Comparison of ENCODE assay signal across 1 cellular context in the genomic region with DNA sequence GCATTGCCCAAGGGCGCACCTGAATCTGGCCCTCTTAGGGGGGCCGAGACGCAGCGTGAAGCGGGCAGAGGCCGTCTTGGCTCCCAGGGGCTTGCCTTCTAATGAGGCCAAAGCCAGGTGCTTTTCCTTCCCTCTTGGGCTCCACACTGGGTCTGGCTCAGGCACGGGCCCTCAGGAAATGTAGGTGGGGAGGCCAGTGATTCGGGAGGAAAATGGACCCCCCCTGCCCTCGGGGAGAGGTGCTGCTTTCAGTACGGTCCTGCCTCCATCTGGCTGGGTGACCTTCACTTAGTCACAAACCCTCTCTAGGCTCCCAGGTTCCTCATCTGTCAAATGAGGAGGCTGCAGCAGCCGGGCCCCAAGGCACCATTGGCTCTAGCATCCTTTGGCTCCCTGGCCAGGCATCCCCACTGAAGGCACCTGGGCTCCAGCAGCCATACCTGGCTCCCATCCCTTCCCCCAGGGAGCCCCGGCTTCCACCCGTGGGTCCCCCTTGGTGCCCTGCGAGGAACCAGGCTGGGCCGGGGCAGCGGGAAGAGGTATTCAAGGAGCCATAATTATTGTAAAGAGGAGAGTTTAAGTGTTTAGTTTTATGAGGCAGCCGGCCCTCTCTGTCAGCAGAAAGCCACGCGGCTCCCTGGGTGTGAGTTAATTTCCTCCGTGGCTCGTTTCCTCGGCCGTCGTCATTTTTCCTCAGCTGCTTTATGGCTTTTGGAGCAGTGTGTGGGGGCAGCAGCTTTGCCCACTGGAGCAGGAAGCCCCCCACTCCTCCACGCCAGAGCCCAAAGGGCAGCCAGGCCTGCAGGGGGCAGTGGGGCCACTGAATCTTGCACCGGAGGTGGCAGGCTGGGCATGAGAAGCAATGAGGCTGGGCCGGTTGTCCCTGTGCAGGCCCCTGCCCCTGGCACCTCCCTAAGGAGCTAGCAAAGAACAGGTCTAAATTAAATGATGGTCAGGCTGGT.
TF ChIP-seq lines count a peak whose summit lies in the region.

No MANE protein-coding gene starts in this region.

TF ChIP-seq in A549, 52 proteins besides CTCF, POLR2A, EP300 and RAD21:
- TF ChIP-seq HEYL (CRISPR knock-in tag; IDR thresholded peaks at IDR 0.05) (no peak), TFCP2L1 (CRISPR knock-in tag; IDR thresholded peaks at IDR 0.05) (no peak), ZC3H11A (IDR thresholded peaks at IDR 0.05) (no peak), CHD4 (IDR thresholded peaks at IDR 0.05; ENCODE audit: borderline replicate concordance) (no peak), RCOR1 (IDR thresholded peaks at IDR 0.05; ENCODE audit: low read depth, low read length) (no peak)
- TF ChIP-seq, protein P1, sequence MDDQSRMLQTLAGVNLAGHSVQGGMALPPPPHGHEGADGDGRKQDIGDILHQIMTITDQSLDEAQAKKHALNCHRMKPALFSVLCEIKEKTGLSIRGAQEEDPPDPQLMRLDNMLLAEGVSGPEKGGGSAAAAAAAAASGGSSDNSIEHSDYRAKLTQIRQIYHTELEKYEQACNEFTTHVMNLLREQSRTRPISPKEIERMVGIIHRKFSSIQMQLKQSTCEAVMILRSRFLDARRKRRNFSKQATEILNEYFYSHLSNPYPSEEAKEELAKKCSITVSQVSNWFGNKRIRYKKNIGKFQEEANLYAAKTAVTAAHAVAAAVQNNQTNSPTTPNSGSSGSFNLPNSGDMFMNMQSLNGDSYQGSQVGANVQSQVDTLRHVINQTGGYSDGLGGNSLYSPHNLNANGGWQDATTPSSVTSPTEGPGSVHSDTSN (IDR thresholded peaks at IDR 0.05) = no peak
